8 cellular contexts compared by ENCODE assay signal in genomic region chr13:108217307-108218043, GRCh38. TPM values are rescaled to one million over a fixed set of nuclear protein-coding genes. Genes with fewer than 3 reads are reported as not detected.
DNase-seq lines count a peak whose midpoint lies in the region; ATAC-seq, FAIRE-seq and TF ChIP-seq lines count a peak whose summit lies in the region.
"Not testable (repeated sequence)": the region's sequence is repeated elsewhere in the genome, so short reads cannot be mapped to it uniquely, and the experiment has no call there.

No MANE protein-coding gene starts in this region.

- peaks cover 16% of the 10 kb centered on the region for H4K20me1 ChIP-seq in astrocyte (ENCODE audit: insufficient read depth, low read length)

- H3K27me3 ChIP-seq in astrocyte (ENCODE audit: insufficient read depth, low read length); esophagus squamous epithelium; left lung; pancreas; tibial nerve: not testable (repeated sequence)

- not testable (repeated sequence) for FAIRE-seq in astrocyte (lab: Jason Lieb, UNC); pancreas (lab: Jason Lieb, UNC)

- ATAC-seq in left lung (peak; percentile 1), pancreas (peak; percentile 0 to 1 (median 1))

- not testable (repeated sequence) for TF ChIP-seq EP300 in tibial nerve (IDR thresholded peaks at IDR 0.05)

- H3K27ac Mint-ChIP-seq in Calu3 (ENCODE audit: unreplicated experiment) (peak overlapping the region; percentile 80), astrocyte (ENCODE audit: unreplicated experiment) (peak overlapping the region; percentile 91)
- H3K27ac Mint-ChIP-seq in T-helper 1 cell treated with Interleukin-12 subunit alpha and Interleukin-12 subunit beta and Interleukin-4 antibody, amounts not matched to agents 30 μg/mL and 1 μg/mL, for 36 hours, result peak overlapping the region; percentile 96

- not testable (repeated sequence) for H3K4me1 Mint-ChIP-seq in Calu3 (ENCODE audit: low read depth, unreplicated experiment)
- peaks cover 45% of the 10 kb centered on the region for H3K4me1 Mint-ChIP-seq in T-helper 1 cell treated with Interleukin-12 subunit alpha and Interleukin-12 subunit beta and Interleukin-4 antibody, amounts not matched to agents 30 μg/mL and 1 μg/mL, for 36 hours (ENCODE audit: low read depth)
- H3K4me1 Mint-ChIP-seq in astrocyte (ENCODE audit: low read depth, unreplicated experiment), result peaks cover 15% of the 10 kb centered on the region

- 61 to 67% methylated on average over 22 to 26 of the region's 27 CpGs for WGBS in esophagus squamous epithelium, 2 donors
- 63 to 65% methylated on average over 27 of the region's 27 CpGs for WGBS in pancreas, 2 donors
- WGBS in tibial nerve, 2 donors, result 67 to 70% methylated on average over 27 of the region's 27 CpGs

- not testable (repeated sequence) for H3K9me3 ChIP-seq in astrocyte (ENCODE audit: insufficient read depth, low read depth, low read length); esophagus squamous epithelium; left lung; pancreas; tibial nerve

- peaks cover 16% of the 10 kb centered on the region for H3K36me3 Mint-ChIP-seq in Calu3 (ENCODE audit: insufficient read depth, unreplicated experiment)
- not testable (repeated sequence) for H3K36me3 Mint-ChIP-seq in T-helper 1 cell treated with Interleukin-12 subunit alpha and Interleukin-12 subunit beta and Interleukin-4 antibody, amounts not matched to agents 30 μg/mL and 1 μg/mL, for 36 hours (ENCODE audit: low read depth); astrocyte (ENCODE audit: low read depth, unreplicated experiment)

- peak overlapping the region; percentile 89 for H3K27ac ChIP-seq in astrocyte (ENCODE audit: low read depth, low read length)
- peak overlapping the region; percentile 90 to 94 (median 93) for H3K27ac ChIP-seq in esophagus squamous epithelium
- peak overlapping the region; percentile 83 to 85 for H3K27ac ChIP-seq in left lung
- peak overlapping the region; percentile 46 to 86 (median 72) for H3K27ac ChIP-seq in pancreas
- peak overlapping the region; percentile 75 to 89 (median 88) for H3K27ac ChIP-seq in tibial nerve

- CTCF ChIA-PET in Calu3 (lab: Charles Lee), result not testable (repeated sequence)

- TSS peak; percentile 79 for BruUV-seq in Calu3 (replicated peaks; lab: Mats Ljungman, UMichigan)

- not testable (repeated sequence) for H3K36me3 ChIP-seq in astrocyte (ENCODE audit: insufficient read depth, low read length); esophagus squamous epithelium; left lung; pancreas; tibial nerve

- H3K4me3 ChIP-seq in Jurkat, Clone E6-1 (ENCODE audit: low read length), result peak overlapping the region; percentile 83
- H3K4me3 ChIP-seq in astrocyte (ENCODE audit: insufficient read depth, low read depth, low read length) (peak overlapping the region; percentile 92), esophagus squamous epithelium (peak overlapping the region; percentile 76 to 100 (median 88)), left lung (peak overlapping the region; percentile 88 to 92), pancreas (peak overlapping the region; percentile 86 to 98 (median 96)), tibial nerve (peak overlapping the region; percentile 59 to 97 (median 84))

- peaks cover 19% of the 10 kb centered on the region for H3K4me1 ChIP-seq in astrocyte (ENCODE audit: insufficient read depth, low read length)
- peaks cover 25 to 76% (median 36%) of the 10 kb centered on the region in 3 donors for H3K4me1 ChIP-seq in esophagus squamous epithelium
- peaks cover 8 to 65% of the 10 kb centered on the region in 2 donors for H3K4me1 ChIP-seq in left lung
- peaks cover 12 to 37% (median 14%) of the 10 kb centered on the region in 3 donors for H3K4me1 ChIP-seq in pancreas
- H3K4me1 ChIP-seq in tibial nerve, result peaks cover 0 to 69% (median 34%) of the 10 kb centered on the region in 4 donors

- H2AFZ ChIP-seq in astrocyte (ENCODE audit: low read depth, low read length), result peak overlapping the region; percentile 96

- H3K9ac ChIP-seq in astrocyte (ENCODE audit: low read length), result peak overlapping the region; percentile 96

- not testable (repeated sequence) for H3K9me3 Mint-ChIP-seq in Calu3 (ENCODE audit: low read depth, unreplicated experiment); T-helper 1 cell treated with Interleukin-12 subunit alpha and Interleukin-12 subunit beta and Interleukin-4 antibody, amounts not matched to agents 30 μg/mL and 1 μg/mL, for 36 hours; astrocyte (ENCODE audit: unreplicated experiment)

- TF ChIP-seq CTCF in Calu3 (IDR thresholded peaks at IDR 0.05; ENCODE audit: unreplicated experiment); astrocyte (IDR thresholded peaks at IDR 0.05; ENCODE audit: insufficient read depth, low read depth, low read length); esophagus squamous epithelium (IDR thresholded peaks at IDR 0.05); left lung (IDR thresholded peaks at IDR 0.05); pancreas (IDR thresholded peaks at IDR 0.05); tibial nerve (IDR thresholded peaks at IDR 0.05): not testable (repeated sequence)

- not testable (repeated sequence) for TF ChIP-seq POLR2A in esophagus squamous epithelium (IDR thresholded peaks at IDR 0.05); tibial nerve (IDR thresholded peaks at IDR 0.05)

- H3K27me3 Mint-ChIP-seq in Calu3 (ENCODE audit: unreplicated experiment); T-helper 1 cell treated with Interleukin-12 subunit alpha and Interleukin-12 subunit beta and Interleukin-4 antibody, amounts not matched to agents 30 μg/mL and 1 μg/mL, for 36 hours (ENCODE audit: low read depth); astrocyte (ENCODE audit: low read depth, unreplicated experiment): not testable (repeated sequence)

- DNase-seq in Calu3; Jurkat, Clone E6-1 (ENCODE audit: low read depth, low spot score); astrocyte (ENCODE audit: low read depth); esophagus squamous epithelium (lab: John Stamatoyannopoulos, UW); tibial nerve (ENCODE audit: low spot score in 2 of 2): not testable (repeated sequence)
- DNase-seq in left lung (peak in 1 of 2 donors; percentile 42), pancreas (peak in 1 of 6 donors; percentile 23)

- intact Hi-C loops in Calu3 (cut with micrococcal nuclease; ENCODE audit: unreplicated experiment); esophagus squamous epithelium (cut with DNase I); left lung (cut with DNase I); pancreas (cut with DNase I): not testable (repeated sequence)

- H3K4me3 Mint-ChIP-seq in Calu3 (ENCODE audit: low read depth, unreplicated experiment) (peak overlapping the region; percentile 93), astrocyte (ENCODE audit: unreplicated experiment) (peak overlapping the region; percentile 94)
- H3K4me3 Mint-ChIP-seq in T-helper 1 cell treated with Interleukin-12 subunit alpha and Interleukin-12 subunit beta and Interleukin-4 antibody, amounts not matched to agents 30 μg/mL and 1 μg/mL, for 36 hours, result peak overlapping the region; percentile 93

- peak overlapping the region; percentile 88 for H3K4me2 ChIP-seq in astrocyte (ENCODE audit: low read length)

- H3K79me2 ChIP-seq in astrocyte (ENCODE audit: insufficient read depth, low read length), result peaks cover 57% of the 10 kb centered on the region

RNA-seq across cellular contexts. Expression of gene ABHD13, which starts 0.7 kb away (rescaled TPM):
- total RNA-seq in Calu3 (2022), result 3.2 and 3.4 TPM in 2 replicates
- polyA plus RNA-seq in Jurkat, Clone E6-1 (2012; ENCODE audit: insufficient read depth, insufficient read length), result 7.4 TPM
- total RNA-seq in astrocyte, result 8.5 and 9.2 TPM in 2 replicates
- 10 to 100 TPM in 1 of 4 donors, 1 to 10 TPM in 3; 6.8 to 12.2 (median 8.4) TPM for total RNA-seq in esophagus squamous epithelium
- total RNA-seq in left lung, result 10 to 100 TPM in 1 of 2 donors, 1 to 10 TPM in 1; 9.7 to 12.1 TPM
- total RNA-seq in pancreas, result 1 to 10 TPM; 1.9 to 5.2 (median 3.0) TPM
- 1 to 10 TPM; 1.5 to 4.9 TPM for polyA plus RNA-seq in pancreas
- total RNA-seq in tibial nerve, result 10 to 100 TPM in 1 of 4 donors, 1 to 10 TPM in 3; 7.2 to 11.0 (median 9.0) TPM

RNA-seq across cellular contexts. Expression of gene LIG4, which starts 2.1 kb away (rescaled TPM):
- total RNA-seq in Calu3 (2022) (2.7 and 3.1 TPM in 2 replicates), astrocyte (14.8 and 15.5 TPM in 2 replicates), esophagus squamous epithelium (1 to 10 TPM; 5.9 to 9.4 (median 7.8) TPM), left lung (10 to 100 TPM; 12.1 to 12.4 TPM), pancreas (1 to 10 TPM; 1.6 to 5.8 (median 3.1) TPM), tibial nerve (1 to 10 TPM; 8.0 to 9.9 (median 9.4) TPM)
- polyA plus RNA-seq in Jurkat, Clone E6-1 (2012; ENCODE audit: insufficient read depth, insufficient read length), result 34.1 TPM
- 1 to 10 TPM; 5.0 to 7.1 TPM for polyA plus RNA-seq in pancreas

RNA-seq across cellular contexts. Expression of gene TNFSF13B, which starts 52.0 kb away (rescaled TPM):
- total RNA-seq in Calu3 (2022) (0.97 and 1.8 TPM in 2 replicates), astrocyte (0.89 and 1.7 TPM in 2 replicates), esophagus squamous epithelium (1 to 10 TPM in 2 of 4 donors, under 1 TPM in 1, not detected in 1; 0.31 to 2.1 (median 1.6) TPM), left lung (10 to 100 TPM; 12.2 to 20.1 TPM), pancreas (1 to 10 TPM in 3 of 6 donors, under 1 TPM in 3; 0.47 to 4.1 (median 1.3) TPM), tibial nerve (1 to 10 TPM in 3 of 4 donors, under 1 TPM in 1; 0.44 to 6.7 (median 1.6) TPM)
- polyA plus RNA-seq in Jurkat, Clone E6-1 (2012; ENCODE audit: insufficient read depth, insufficient read length), result not detected
- polyA plus RNA-seq in pancreas, result 1 to 10 TPM; 1.6 to 2.2 TPM
